In the genomic region with DNA sequence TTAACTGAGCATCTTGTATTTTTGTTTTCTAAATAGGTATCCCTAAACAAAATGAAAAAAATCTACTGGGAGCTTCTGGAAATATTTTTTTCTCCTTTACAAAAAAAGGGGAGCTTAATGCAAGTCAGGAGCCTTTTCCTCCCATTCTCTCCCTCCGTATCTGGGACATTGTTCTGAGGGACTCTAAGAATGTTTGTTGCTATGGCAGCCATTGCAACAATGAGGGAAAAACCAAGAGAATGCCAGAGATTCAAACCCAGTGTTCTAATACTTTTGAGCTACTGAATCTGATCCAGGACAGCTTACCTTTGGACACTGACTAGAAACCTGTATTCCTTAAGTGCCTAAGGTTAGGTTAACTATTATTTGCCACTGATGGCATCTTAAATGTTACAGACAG, we compare ENCODE assay signal across 28 cellular contexts.
A peak's percentile ranks its signal among the peaks of the same experiment; 100 is the strongest.
DNase-seq lines count a peak whose midpoint lies in the region; ATAC-seq and TF ChIP-seq lines count a peak whose summit lies in the region.
"Had no signal": no experiment of that assay in that cellular context is flagged by ENCODE, and none has a peak within 500 bp of the region (broad histone marks: within the 10 kb centered on the region; RNA-seq: fewer than 3 reads in every experiment).

No MANE protein-coding gene starts in this region.

- ATAC-seq in right cardiac atrium, result peak; percentile 62 to 93
- ATAC-seq in Right ventricle myocardium superior (ENCODE audit: poor library complexity), result no peak
- no peak for ATAC-seq in foreskin keratinocyte
- ATAC-seq in GM19467 (IDR thresholded peaks at IDR 0.05; ENCODE audit: unreplicated experiment), result no peak
- no peak for ATAC-seq in mucosa of descending colon
- ATAC-seq: activated CD8-positive, alpha-beta T cell treated with anti-CD3 and anti-CD28 coated beads, Interleukin-2, amount 10 ng/mL, durations not matched to agents 7 days and 5 days; activated naive CD8-positive, alpha-beta T cell treated with anti-CD3 and anti-CD28 coated beads, Interleukin-2, amount 50 U/mL, for 24 hours; body of pancreas; left ventricle myocardium superior; T-cell had no signal

- H3K9me3 ChIP-seq in right cardiac atrium (ENCODE audit: control insufficient read depth, low read length), result no peaks in the 10 kb centered on the region
- H3K9me3 ChIP-seq in mucosa of descending colon, result no peaks in the 10 kb centered on the region
- H3K9me3 ChIP-seq: body of pancreas, prostate gland, SJCRH30 had no signal

- H3K36me3 ChIP-seq in mesendoderm (ENCODE audit: control insufficient read depth, insufficient read depth, low read length) (no peaks in the 10 kb centered on the region), mucosa of descending colon (ENCODE audit: low read depth) (no peaks in the 10 kb centered on the region)
- H3K36me3 ChIP-seq: heart right ventricle, prostate gland, SJCRH30 had no signal

- 22% methylated on average over 1 of the region's 1 CpG for WGBS in right cardiac atrium
- no CpG with 5 or more reads among the region's 1 CpG for WGBS in mesendoderm (ENCODE audit: extremely low coverage, insufficient coverage, low lambda C conversion rate)

- H3K4me2 ChIP-seq in mesendoderm (ENCODE audit: low read length), result no peak overlapping the region

- no peak overlapping the region for H3K56ac ChIP-seq in mesendoderm (ENCODE audit: low read length)

- H3K27ac ChIP-seq in right cardiac atrium (ENCODE audit: low read length) (no peak overlapping the region), foreskin keratinocyte (peak overlapping the region; percentile 91), mesendoderm (ENCODE audit: low read depth, low read length) (no peak overlapping the region)
- H3K27ac ChIP-seq: body of pancreas, GM23248, prostate gland, SJCRH30 had no signal

- no peak for TF ChIP-seq CTCF in foreskin keratinocyte (conservative IDR thresholded peaks at IDR 0.05)
- no peak for TF ChIP-seq CTCF in mucosa of descending colon (IDR thresholded peaks at IDR 0.05)

- H3K9ac ChIP-seq in mesendoderm (ENCODE audit: low read length), result no peak overlapping the region
- H3K9ac ChIP-seq: GM23248 had no signal

- H3K4me3 ChIP-seq in right cardiac atrium (ENCODE audit: low read length), result no peak overlapping the region
- H3K4me3 ChIP-seq in mesendoderm (ENCODE audit: low read length), result no peak overlapping the region
- no peak overlapping the region for H3K4me3 ChIP-seq in mucosa of descending colon
- H3K4me3 ChIP-seq: body of pancreas, GM23248, heart right ventricle, prostate gland, SJCRH30 had no signal

- H4K5ac ChIP-seq in mesendoderm (ENCODE audit: low read length), result no peak overlapping the region

- no peaks in the 10 kb centered on the region for H3K79me1 ChIP-seq in mesendoderm (ENCODE audit: low read length)

- H3K23ac ChIP-seq in mesendoderm (ENCODE audit: low read length), result no peak overlapping the region

- H3K27me3 ChIP-seq in right cardiac atrium (ENCODE audit: control insufficient read depth, insufficient read depth) (no peaks in the 10 kb centered on the region), foreskin keratinocyte (no peaks in the 10 kb centered on the region), mesendoderm (ENCODE audit: insufficient read depth, low read length, poor library complexity) (no peaks in the 10 kb centered on the region)
- H3K27me3 ChIP-seq: body of pancreas, heart right ventricle had no signal

- H3K18ac ChIP-seq in mesendoderm (ENCODE audit: low read length), result no peak overlapping the region

- no peak for DNase-seq in right cardiac atrium
- DNase-seq in Right ventricle myocardium superior, result no peak
- no peak for DNase-seq in foreskin keratinocyte
- DNase-seq in mesendoderm, result peak; percentile 95
- no peak for DNase-seq in NCI-H2171 treated with DMSO at 0.1 percent for 48 hours (lab: John Stamatoyannopoulos, UW)
- DNase-seq in DMS153 (lab: John Stamatoyannopoulos, UW), result no peak
- no peak for DNase-seq in mucosa of descending colon
- DNase-seq: activated CD4-positive, alpha-beta T cell treated with anti-CD3 and anti-CD28 coated beads for 1 hour; activated CD8-positive, alpha-beta T cell treated with anti-CD3 and anti-CD28 coated beads, Interleukin-2, amount 10 ng/mL, durations not matched to agents 7 days and 5 days; activated effector memory CD4-positive, alpha-beta T cell treated with anti-CD3 and anti-CD28 coated beads, Interleukin-2, amount 50 U/mL, for 16 hours; activated naive CD8-positive, alpha-beta T cell treated with anti-CD3 and anti-CD28 coated beads, Interleukin-2, amount 50 U/mL, for 24 hours; activated T-cell treated with anti-CD3 and anti-CD28 coated beads for 4 hours; AML-193; body of pancreas; CD4-positive, alpha-beta memory T cell; GDM1; GM23248; Karpas-422; left ventricle myocardium superior; NCI-H1694 treated with DMSO at 0.1 percent for 48 hours; NCI-H2227 treated with DMSO at 0.1 percent for 48 hours; SJCRH30; small intestine; stimulated activated CD4-positive, alpha-beta T cell treated with anti-CD3 and anti-CD28 coated beads, Interleukin-1b, Interleukin-23, amount 100 ng/mL, for 48 hours; T-cell had no signal

- H2BK15ac ChIP-seq in mesendoderm (replicated peaks; ENCODE audit: low read depth), result no peak overlapping the region

- H2BK5ac ChIP-seq in mesendoderm (ENCODE audit: low read length), result no peak overlapping the region

- H2BK120ac ChIP-seq in mesendoderm (ENCODE audit: low read depth, low read length), result no peak overlapping the region

- no peaks in the 10 kb centered on the region for H3K79me2 ChIP-seq in mesendoderm (ENCODE audit: control insufficient read depth, insufficient read depth, low read length)

- no peak overlapping the region for H4K8ac ChIP-seq in mesendoderm (ENCODE audit: low read depth, low read length)

- H3K4me1 ChIP-seq in right cardiac atrium (ENCODE audit: control insufficient read depth, insufficient read depth, low read length) (no peaks in the 10 kb centered on the region), foreskin keratinocyte (peaks cover 4% of the 10 kb centered on the region), mesendoderm (ENCODE audit: control insufficient read depth, low read depth, low read length) (no peaks in the 10 kb centered on the region), mucosa of descending colon (ENCODE audit: low read depth) (no peaks in the 10 kb centered on the region)
- H3K4me1 ChIP-seq: body of pancreas, prostate gland, SJCRH30 had no signal

- H3K4ac ChIP-seq in mesendoderm (ENCODE audit: low read depth, low read length), result no peak overlapping the region

- H2AK5ac ChIP-seq in mesendoderm (ENCODE audit: low read length), result no peak overlapping the region

- intact Hi-C loops in right cardiac atrium (cut with DNase I) (no loop called here), Right ventricle myocardium superior (cut with DNase I) (no loop called here), mucosa of descending colon (cut with DNase I, micrococcal nuclease) (no loop called here)

Comparison
In these comparisons a context has a peak if more than half of its experiments do, and no peak if none do; other contexts are left out.
1. ATAC-seq: peak in right cardiac atrium (2 of 2); none in Right ventricle myocardium superior (single experiment), foreskin keratinocyte (single experiment), GM19467 (single experiment) and mucosa of descending colon (single experiment).